In the genomic region with DNA sequence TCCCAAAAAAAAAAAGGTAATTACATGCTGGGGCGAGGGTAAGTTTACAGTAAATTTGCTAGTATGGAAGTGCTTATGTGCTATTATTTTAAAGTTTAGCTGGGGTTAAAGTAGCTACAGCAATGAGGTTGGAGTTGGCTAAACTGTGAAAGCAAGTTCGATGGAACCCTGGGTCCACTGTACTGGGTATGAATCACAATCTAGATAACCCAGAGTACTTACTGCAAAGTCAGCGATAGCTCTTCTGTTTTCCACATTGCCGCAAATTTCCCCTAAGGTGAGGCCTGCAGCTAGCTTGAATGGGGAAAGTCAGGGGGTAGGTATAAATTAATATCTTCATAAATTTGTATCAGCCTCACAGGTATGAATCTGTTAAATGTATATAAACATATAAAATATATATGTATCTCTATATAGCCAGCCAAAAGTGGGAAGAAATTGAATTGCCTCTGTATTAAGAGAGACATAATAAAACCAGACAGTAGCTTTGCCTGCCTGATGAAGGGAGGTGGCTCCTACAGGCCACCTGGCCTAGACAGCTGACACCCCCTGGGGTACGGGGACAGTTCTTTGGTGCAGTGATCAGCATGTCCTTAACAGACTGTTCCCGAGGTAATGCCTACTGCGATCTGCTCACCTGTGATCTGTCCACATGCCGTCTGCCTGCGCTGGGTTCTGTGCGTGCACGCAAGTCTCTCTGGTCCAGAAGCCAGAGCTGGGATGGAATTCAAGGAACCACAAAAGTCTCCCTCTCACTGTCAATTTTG, we compare ENCODE assay signal across 1 cellular context.
TF ChIP-seq lines count a peak whose summit lies in the region.

No MANE protein-coding gene starts in this region.

TF ChIP-seq in H1, 55 proteins besides CTCF, POLR2A, EP300 and RAD21:
- no peak for TF ChIP-seq CHD7 (IDR thresholded peaks at IDR 0.05; ENCODE audit: insufficient replicate concordance, low read length)
